In the genomic region with DNA sequence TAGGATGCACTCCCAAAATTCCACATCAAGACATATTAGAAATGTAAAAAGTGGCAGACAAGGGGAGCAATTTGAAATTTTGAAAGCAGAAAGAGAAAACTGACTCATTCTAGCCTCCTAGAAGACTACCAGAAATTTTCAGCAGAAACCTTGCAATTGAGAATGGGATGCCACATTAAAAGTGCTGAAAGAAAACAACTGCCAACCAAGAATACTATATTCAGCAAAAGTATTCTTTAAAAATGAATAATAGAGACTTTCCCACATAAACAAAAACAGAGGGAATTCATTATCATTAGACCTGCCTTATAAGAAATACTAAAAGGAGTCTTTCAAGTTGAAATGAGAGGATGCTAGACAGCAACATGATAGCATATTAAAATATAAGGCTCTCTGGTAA, we compare ENCODE assay signal across 21 cellular contexts.
"Had no signal": no experiment of that assay in that cellular context is flagged by ENCODE, and none has a peak within 500 bp of the region (broad histone marks: within the 10 kb centered on the region; RNA-seq: fewer than 3 reads in every experiment).

No MANE protein-coding gene starts in this region.

- ATAC-seq: effector memory CD8-positive, alpha-beta T cell; esophagus mucosa; gastrocnemius medialis; heart right ventricle; left cardiac atrium; left lung; left ventricle myocardium superior; lower lobe of right lung; naive thymus-derived CD4-positive, alpha-beta T cell had no signal

- DNase-seq: cortex of kidney; effector CD8-positive, alpha-beta T cell; effector memory CD8-positive, alpha-beta T cell; endodermal cell; erythroblast; esophagus squamous epithelium; foreskin fibroblast; foreskin melanocyte; gastrocnemius medialis; glutamatergic neuron; head of caudate nucleus; heart right ventricle; hippocampal formation; left cardiac atrium; left lung; left ventricle myocardium superior; lower lobe of right lung; mesenchymal stem cell; naive thymus-derived CD4-positive, alpha-beta T cell had no signal

- H3K9me3 ChIP-seq: gastrocnemius medialis had no signal

- H3K4me3 ChIP-seq: esophagus squamous epithelium, gastrocnemius medialis, heart right ventricle, left lung, lower lobe of right lung had no signal

- H3K4me1 ChIP-seq: esophagus squamous epithelium, gastrocnemius medialis, heart right ventricle, left lung, lower lobe of right lung had no signal

- H3K27ac ChIP-seq: epithelial cell of prostate, esophagus squamous epithelium, gastrocnemius medialis, heart right ventricle, left lung, lower lobe of right lung had no signal

- H3K36me3 ChIP-seq: esophagus squamous epithelium, gastrocnemius medialis, heart right ventricle, left lung, lower lobe of right lung had no signal
